ENCODE assay signal across 9 cellular contexts in the genomic region with DNA sequence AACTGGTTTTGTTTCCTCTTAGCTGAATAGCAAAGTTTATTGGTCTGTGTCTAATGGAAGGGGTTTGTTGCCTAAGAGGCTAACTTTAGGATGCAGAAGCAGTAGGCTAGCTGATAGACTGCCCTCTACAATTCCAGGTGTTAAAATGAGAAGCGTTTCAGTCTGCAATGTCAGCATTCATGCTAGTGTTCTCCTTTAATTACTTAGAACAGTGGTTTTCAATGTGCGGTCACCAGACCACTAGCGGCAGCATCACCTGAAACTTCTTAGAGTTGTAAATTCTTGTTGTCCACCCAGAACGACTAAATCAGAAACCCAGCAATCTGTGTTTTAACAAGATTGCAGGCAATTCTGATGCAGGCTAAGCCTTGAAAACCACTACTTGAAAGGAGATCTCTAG.
"Had no signal": no experiment of that assay in that cellular context is flagged by ENCODE, and none has a peak within 500 bp of the region (broad histone marks: within the 10 kb centered on the region; RNA-seq: fewer than 3 reads in every experiment).

No MANE protein-coding gene starts in this region.

- H3K4me3 ChIP-seq: GM23248, HAP-1 had no signal

- H3K27me3 Mint-ChIP-seq: IgD-negative memory B cell had no signal

- H3K9me3 Mint-ChIP-seq: HFFc6 had no signal

- H3K4me1 Mint-ChIP-seq: IgD-negative memory B cell had no signal

- ATAC-seq: HCT116, HepG2 had no signal

- H3K27ac Mint-ChIP-seq: HFFc6, IgD-negative memory B cell had no signal

- H3K9me3 ChIP-seq: HAP-1 had no signal

- DNase-seq: GM23248, H7, HFFc6, KBM-7 had no signal

- H3K4me3 Mint-ChIP-seq: HFFc6, IgD-negative memory B cell had no signal

- H3K9ac ChIP-seq: GM23248 had no signal

- H3K36me3 Mint-ChIP-seq: IgD-negative memory B cell had no signal

- FAIRE-seq: HepG2 had no signal

- H3K36me3 ChIP-seq: HAP-1 had no signal

- H2AFZ ChIP-seq: GM23248 had no signal

- H3K27ac ChIP-seq: GM23248, HL-60 had no signal
